Comparison of ENCODE assay signal across 17 cellular contexts in the genomic region with DNA sequence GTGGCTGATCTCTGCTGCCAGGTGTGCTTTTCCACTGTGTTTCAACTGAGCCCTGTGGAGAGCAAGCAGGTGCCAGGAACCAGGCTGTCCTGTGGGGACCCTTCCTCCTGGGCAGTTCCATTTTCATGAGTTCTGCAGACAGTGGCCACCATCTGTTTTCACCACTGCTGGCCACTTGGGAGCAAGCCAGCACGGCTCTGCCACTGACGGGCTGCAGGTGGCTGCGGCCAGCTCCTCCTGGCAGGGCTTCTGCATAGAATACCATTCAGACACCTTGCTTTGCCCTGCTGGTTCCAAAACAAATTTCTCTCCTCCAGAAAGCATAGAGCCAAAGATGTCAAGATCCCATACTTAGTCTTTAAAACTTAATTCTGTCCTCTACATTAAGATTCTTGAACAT.
"Had no signal": no experiment of that assay in that cellular context is flagged by ENCODE, and none has a peak within 500 bp of the region (broad histone marks: within the 10 kb centered on the region; RNA-seq: fewer than 3 reads in every experiment).

No MANE protein-coding gene starts in this region.

- DNase-seq: activated CD4-positive, alpha-beta T cell treated with anti-CD3 and anti-CD28 coated beads, Interleukin-2, amount 50 U/mL, for 4 hours; activated gamma-delta T cell; activated T-cell treated with anti-CD3 and anti-CD28 coated beads, Interleukin-2, amount 50 U/mL, for 72 hours; dermis blood vessel endothelial cell; effector memory CD4-positive, alpha-beta T cell; heart right ventricle; immature natural killer cell; kidney glomerular epithelial cell; mesenchymal stem cell; mucosa of descending colon; naive B cell; stimulated activated CD4-positive, alpha-beta T cell treated with anti-CD3 and anti-CD28 coated beads, Interleukin-12 subunit alpha, Interleukin-12 subunit beta, amount 100 ng/mL, for 4 hours; stimulated activated CD4-positive, alpha-beta T cell treated with anti-CD3 and anti-CD28 coated beads, Interleukin-1b, Interleukin-23, amount 100 ng/mL, for 48 hours; stimulated activated CD8-positive, alpha-beta memory T cell treated with anti-CD3 and anti-CD28 coated beads, Interleukin-4, amount 100 ng/mL, for 48 hours; stimulated activated naive CD4-positive, alpha-beta T cell had no signal

- H3K27me3 ChIP-seq: esophagus muscularis mucosa, gastroesophageal sphincter, heart right ventricle had no signal

- H3K9me3 ChIP-seq: esophagus muscularis mucosa, gastroesophageal sphincter, heart right ventricle, mucosa of descending colon had no signal

- H3K4me3 ChIP-seq: esophagus muscularis mucosa, gastroesophageal sphincter, heart right ventricle, mucosa of descending colon had no signal

- ATAC-seq: activated T-cell treated with anti-CD3 and anti-CD28 coated beads, Interleukin-2, amount 50 U/mL, for 72 hours; gastroesophageal sphincter; heart right ventricle; mucosa of descending colon had no signal

- H3K4me1 ChIP-seq: esophagus muscularis mucosa, gastroesophageal sphincter, heart right ventricle had no signal

- H3K27ac ChIP-seq: esophagus muscularis mucosa, gastroesophageal sphincter, heart right ventricle had no signal
